In the genomic region with DNA sequence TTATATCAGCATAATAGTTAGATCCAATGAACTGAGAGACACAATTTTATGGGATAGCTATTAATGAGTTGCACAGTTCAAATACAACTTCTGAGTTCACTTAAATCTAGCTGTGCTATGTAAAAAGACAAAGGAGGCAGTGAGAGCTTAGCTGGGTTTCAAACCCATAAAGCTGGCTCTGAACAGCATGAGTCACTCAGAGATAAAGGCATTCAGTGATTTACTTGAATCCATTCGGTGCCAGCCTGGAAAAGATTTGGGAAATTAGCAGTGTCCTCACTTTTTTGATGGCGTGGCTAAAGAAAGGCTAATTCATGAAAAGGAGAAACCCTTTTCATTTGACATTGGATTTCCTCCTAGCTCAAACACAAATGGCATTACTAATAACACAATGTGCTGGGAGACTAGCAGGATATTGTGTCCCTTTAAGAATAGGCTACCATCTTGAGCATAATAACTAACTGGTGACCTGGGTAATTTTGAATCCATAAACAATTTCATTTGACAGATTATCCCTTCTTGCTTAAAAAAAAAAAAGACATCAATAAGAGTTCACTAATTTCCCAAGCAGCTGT, we compare ENCODE assay signal across 19 cellular contexts.
DNase-seq lines count a peak whose midpoint lies in the region; ATAC-seq and TF ChIP-seq lines count a peak whose summit lies in the region.
"Had no signal": no experiment of that assay in that cellular context is flagged by ENCODE, and none has a peak within 500 bp of the region (broad histone marks: within the 10 kb centered on the region; RNA-seq: fewer than 3 reads in every experiment).

No MANE protein-coding gene starts in this region.

- no peaks in the 10 kb centered on the region for H3K36me3 ChIP-seq in left ventricle myocardium inferior
- no peaks in the 10 kb centered on the region for H3K36me3 ChIP-seq in mucosa of descending colon (ENCODE audit: low read depth)
- H3K36me3 ChIP-seq in gastroesophageal sphincter = no peaks in the 10 kb centered on the region
- no peaks in the 10 kb centered on the region for H3K36me3 ChIP-seq in sigmoid colon
- H3K36me3 ChIP-seq: neutrophil, tibial nerve, WERI-Rb-1 had no signal

- DNase-seq in left ventricle myocardium inferior (no peak), Right ventricle myocardium superior (no peak), astrocyte of the hippocampus (ENCODE audit: low read depth, low spot score) (peak; percentile 62), mucosa of descending colon (no peak), NCI-H2107 treated with DMSO at 0.1 percent for 48 hours (lab: John Stamatoyannopoulos, UW; ENCODE audit: unreplicated experiment) (no peak), sigmoid colon (no peak)
- DNase-seq: 8988T; activated CD4-positive, alpha-beta memory T cell treated with anti-CD3 and anti-CD28 coated beads, Interleukin-2, amount 10 ng/mL, durations not matched to agents 7 days and 5 days; effector CD4-positive, alpha-beta T cell; Karpas-422; NCI-H1694 treated with DMSO at 0.1 percent for 48 hours; NCI-H510A; WERI-Rb-1 had no signal

- TF ChIP-seq EP300 in gastroesophageal sphincter (IDR thresholded peaks at IDR 0.05) (no peak), sigmoid colon (IDR thresholded peaks at IDR 0.05) (no peak)

- no peak for TF ChIP-seq POLR2A in gastroesophageal sphincter (IDR thresholded peaks at IDR 0.05)
- no peak for TF ChIP-seq POLR2A in sigmoid colon (IDR thresholded peaks at IDR 0.05)

- H3K27me3 ChIP-seq in left ventricle myocardium inferior (ENCODE audit: low read depth) (no peaks in the 10 kb centered on the region), gastroesophageal sphincter (no peaks in the 10 kb centered on the region), sigmoid colon (no peaks in the 10 kb centered on the region)
- H3K27me3 ChIP-seq: neutrophil, tibial nerve had no signal

- TF ChIP-seq CTCF in left ventricle myocardium inferior (IDR thresholded peaks at IDR 0.05; ENCODE audit: borderline replicate concordance) (no peak), mucosa of descending colon (IDR thresholded peaks at IDR 0.05) (no peak), gastroesophageal sphincter (IDR thresholded peaks at IDR 0.05) (no peak), sigmoid colon (IDR thresholded peaks at IDR 0.05) (no peak)

- ATAC-seq in Right ventricle myocardium superior (ENCODE audit: poor library complexity) = no peak
- peak; percentile 19 for ATAC-seq in mucosa of descending colon
- ATAC-seq in gastroesophageal sphincter = no peak
- ATAC-seq in GM19452 (IDR thresholded peaks at IDR 0.05; ENCODE audit: unreplicated experiment) = no peak
- ATAC-seq: stimulated activated effector memory CD8-positive, alpha-beta T cell treated with anti-CD3 and anti-CD28 coated beads, Interleukin-12 subunit alpha, Interleukin-12 subunit beta, amount 100 ng/mL, for 72 hours had no signal

- intact Hi-C loops in left ventricle myocardium inferior (cut with micrococcal nuclease) = no loop called here
- intact Hi-C loops in Right ventricle myocardium superior (cut with DNase I) = no loop called here
- intact Hi-C loops in mucosa of descending colon (cut with DNase I, micrococcal nuclease) = no loop called here
- intact Hi-C loops in sigmoid colon (cut with DNase I) = no loop called here

- H3K9me3 ChIP-seq in left ventricle myocardium inferior (replicated peaks) (no peaks in the 10 kb centered on the region), mucosa of descending colon (no peaks in the 10 kb centered on the region), gastroesophageal sphincter (no peaks in the 10 kb centered on the region), sigmoid colon (no peaks in the 10 kb centered on the region)
- H3K9me3 ChIP-seq: neutrophil, tibial nerve had no signal

- H3K4me1 ChIP-seq in left ventricle myocardium inferior = peaks cover 12% of the 10 kb centered on the region
- peaks cover 27% of the 10 kb centered on the region for H3K4me1 ChIP-seq in mucosa of descending colon (ENCODE audit: low read depth)
- peaks cover 0 to 30% (median 0%) of the 10 kb centered on the region in 3 donors for H3K4me1 ChIP-seq in gastroesophageal sphincter
- peaks cover 0 to 9% (median 3%) of the 10 kb centered on the region in 4 donors for H3K4me1 ChIP-seq in sigmoid colon

- H3K27ac ChIP-seq in left ventricle myocardium inferior (replicated peaks) (peak overlapping the region; percentile 16), gastroesophageal sphincter (no peak overlapping the region), sigmoid colon (peak overlapping the region in 2 of 4 donors; percentile 11 to 38)
- H3K27ac ChIP-seq: neutrophil, WERI-Rb-1 had no signal

- 68 to 74% methylated on average over 2 of the region's 2 CpGs for WGBS in gastroesophageal sphincter (ENCODE audit: low coverage in 1 of 2), 2 donors
- WGBS in sigmoid colon, 2 donors = 49 to 72% methylated on average over 2 of the region's 2 CpGs

- H3K4me3 ChIP-seq in left ventricle myocardium inferior = no peak overlapping the region
- no peak overlapping the region for H3K4me3 ChIP-seq in mucosa of descending colon
- no peak overlapping the region for H3K4me3 ChIP-seq in gastroesophageal sphincter
- no peak overlapping the region for H3K4me3 ChIP-seq in sigmoid colon
- H3K4me3 ChIP-seq: skin epidermis, tibial nerve had no signal
